Comparison of ENCODE assay signal across 10 cellular contexts in the genomic region with DNA sequence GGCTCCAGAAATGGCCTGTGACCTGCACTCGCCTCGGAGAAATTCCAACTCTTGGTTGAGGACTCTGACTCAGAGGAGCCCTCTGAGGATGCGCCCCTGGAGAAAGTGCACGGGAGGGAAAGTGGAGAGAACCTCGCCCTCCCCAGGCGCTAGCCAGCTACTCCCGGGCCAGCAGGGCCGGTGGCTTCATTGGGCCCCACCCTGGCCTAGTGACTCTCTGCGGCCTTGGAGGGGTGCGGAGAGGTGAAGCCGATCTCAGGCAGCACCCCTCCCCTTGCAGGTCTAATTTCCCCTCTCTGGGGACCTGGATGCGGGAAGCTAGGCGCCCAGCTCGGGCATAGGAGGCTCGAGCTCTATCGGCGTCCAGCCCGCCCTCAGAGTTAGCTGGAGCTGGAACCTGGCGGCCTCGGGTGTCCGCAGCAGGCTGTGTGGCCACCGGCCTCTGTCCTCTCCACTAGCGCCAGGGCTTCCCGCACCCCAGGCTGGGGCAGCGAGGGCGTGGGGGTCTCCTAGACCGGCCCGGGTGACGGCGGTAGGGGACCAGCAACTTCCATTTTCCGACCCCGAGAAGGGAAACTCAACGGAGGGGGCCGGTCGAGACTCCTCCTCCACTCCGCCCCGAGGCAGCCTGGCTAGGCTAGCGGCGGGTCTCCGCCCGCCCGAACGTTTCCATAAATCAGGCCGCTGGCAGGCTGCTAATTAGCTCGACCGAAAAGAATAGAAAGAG. TPM values are rescaled to one million over a fixed set of nuclear protein-coding genes. Genes with fewer than 3 reads are reported as not detected.
A peak's percentile ranks its signal among the peaks of the same experiment; 100 is the strongest.
DNase-seq lines count a peak whose midpoint lies in the region; ATAC-seq and TF ChIP-seq lines count a peak whose summit lies in the region.
"Had no signal": no experiment of that assay in that cellular context is flagged by ENCODE, and none has a peak within 500 bp of the region (broad histone marks: within the 10 kb centered on the region; RNA-seq: fewer than 3 reads in every experiment).

No MANE protein-coding gene starts in this region.

- BruUV-seq in OCI-LY7 (replicated peaks; lab: Mats Ljungman, UMichigan) = no TSS peak

- CTCF ChIA-PET in CD4-positive, alpha-beta T cell (lab: Charles Lee) = no interaction called here
- CTCF ChIA-PET in OCI-LY7 (lab: Charles Lee; ENCODE audit: unreplicated experiment) = no interaction called here

- H4K20me1 ChIP-seq in OCI-LY7 (ENCODE audit: insufficient read depth, low read length) = no peaks in the 10 kb centered on the region

- H3K4me1 Mint-ChIP-seq in CD4-positive, alpha-beta T cell (ENCODE audit: low read depth) = peaks cover 23% of the 10 kb centered on the region

- H3K4me3 ChIP-seq in astrocyte of the spinal cord (ENCODE audit: low read depth, low read length) (peak overlapping the region; percentile 47), iPS DF 6.9 (ENCODE audit: low read length) (peak overlapping the region; percentile 37), OCI-LY7 (ENCODE audit: low read depth, low read length, poor library complexity, severe bottlenecking) (no peak overlapping the region)

- peak; percentile 68 for ATAC-seq in sciatic nerve
- no peak for ATAC-seq in CD4-positive, alpha-beta T cell (ENCODE audit: poor library complexity)
- ATAC-seq: natural killer cell had no signal

- TF ChIP-seq CTCF in GM13976 (IDR thresholded peaks at IDR 0.05; ENCODE audit: borderline replicate concordance, control extremely low read depth, extremely low read depth, insufficient read depth, missing control alignments) (no peak), astrocyte of the spinal cord (IDR thresholded peaks at IDR 0.05; ENCODE audit: low read depth, low read length) (no peak), OCI-LY7 (conservative IDR thresholded peaks at IDR 0.05; ENCODE audit: low read length) (no peak)
- no peak for TF ChIP-seq CTCF in CD4-positive, alpha-beta T cell (IDR thresholded peaks at IDR 0.05)

- in situ Hi-C loops in GM13976 (cut with MboI; ENCODE audit: low sequenced_read_pairs, unreplicated experiment) (loop anchor here (25.0 kb wide), 1 partner anchor 877 kb away; no protein-coding TSS in a partner anchor), astrocyte of the spinal cord (cut with HindIII; ENCODE audit: low sequenced_read_pairs) (no loop called here)

- peaks cover 5% of the 10 kb centered on the region for H3K9me3 Mint-ChIP-seq in CD4-positive, alpha-beta T cell

- H3K4me3 Mint-ChIP-seq in CD4-positive, alpha-beta T cell = no peak overlapping the region
- H3K4me3 Mint-ChIP-seq: natural killer cell had no signal

- H3K27ac ChIP-seq in iPS DF 6.9 (ENCODE audit: low read length) (no peak overlapping the region), OCI-LY7 (ENCODE audit: low read depth, low read length, poor library complexity, severe bottlenecking) (no peak overlapping the region)
- H3K27ac ChIP-seq in CD4-positive, alpha-beta T cell (ENCODE audit: low read depth, low read length) = no peak overlapping the region

- DNase-seq in GM13976 (ENCODE audit: low spot score) = peak; percentile 33
- DNase-seq in astrocyte of the spinal cord (ENCODE audit: low read depth, low spot score) = peak; percentile 32
- DNase-seq in iPS DF 6.9 (ENCODE audit: low read depth, low spot score) = no peak
- peak; percentile 85 for DNase-seq in sciatic nerve (ENCODE audit: low spot score)
- no peak for DNase-seq in NCI-H2029 treated with DMSO at 0.1 percent for 48 hours (lab: John Stamatoyannopoulos, UW)
- no peak for DNase-seq in NCI-H2081 (lab: John Stamatoyannopoulos, UW)
- no peak for DNase-seq in CD4-positive, alpha-beta T cell
- DNase-seq in OCI-LY7 (ENCODE audit: low spot score) = no peak
- DNase-seq: MM.1S, natural killer cell had no signal

- POLR2A ChIA-PET in CD4-positive, alpha-beta T cell (lab: Charles Lee) = no interaction called here
- POLR2A ChIA-PET in OCI-LY7 (lab: Charles Lee) = no interaction called here

- WGBS in iPS DF 6.9 (ENCODE audit: insufficient coverage, insufficient read length) = no CpG with 5 or more reads among the region's 46 CpGs

- H3K4me2 ChIP-seq in OCI-LY7 (ENCODE audit: low read length) = no peak overlapping the region

- no peak overlapping the region for H2AFZ ChIP-seq in OCI-LY7 (ENCODE audit: low read length)

- H3K4me1 ChIP-seq in iPS DF 6.9 (ENCODE audit: control insufficient read depth, insufficient read depth, low read length) (peaks cover 10% of the 10 kb centered on the region), OCI-LY7 (ENCODE audit: insufficient read depth, low read length, poor library complexity, severe bottlenecking) (no peaks in the 10 kb centered on the region)

- H3K36me3 Mint-ChIP-seq in CD4-positive, alpha-beta T cell (ENCODE audit: low read depth) = no peaks in the 10 kb centered on the region

- H3K27me3 Mint-ChIP-seq in CD4-positive, alpha-beta T cell = peaks cover 68% of the 10 kb centered on the region

- H3K9me2 ChIP-seq in OCI-LY7 (ENCODE audit: insufficient read depth, low read length) = no peaks in the 10 kb centered on the region

- H3K27me3 ChIP-seq in iPS DF 6.9 (ENCODE audit: control insufficient read depth, insufficient read depth, low read length) = peaks cover 91% of the 10 kb centered on the region
- H3K27me3 ChIP-seq in CD4-positive, alpha-beta T cell (ENCODE audit: control insufficient read depth, insufficient read depth, low read length) = peaks cover 93% of the 10 kb centered on the region

- no peak overlapping the region for H3K27ac Mint-ChIP-seq in CD4-positive, alpha-beta T cell
- H3K27ac Mint-ChIP-seq: natural killer cell had no signal

- H3K79me2 ChIP-seq in OCI-LY7 (ENCODE audit: insufficient read depth, low read depth, low read length) = no peaks in the 10 kb centered on the region

- intact Hi-C loops in sciatic nerve (cut with DNase I) = loop anchor here (10.0 kb wide), 4 partner anchors 55 to 1685 kb away; no protein-coding TSS in a partner anchor
- intact Hi-C loops in CD4-positive, alpha-beta T cell (cut with DNase I, micrococcal nuclease) = no loop called here
- intact Hi-C loops in OCI-LY7 (cut with micrococcal nuclease; ENCODE audit: unreplicated experiment) = no loop called here

- H3K36me3 ChIP-seq in iPS DF 6.9 (ENCODE audit: control insufficient read depth, insufficient read depth, low read length) (no peaks in the 10 kb centered on the region), OCI-LY7 (ENCODE audit: insufficient read depth, low read length) (no peaks in the 10 kb centered on the region)

- H3K9me3 ChIP-seq in iPS DF 6.9 (ENCODE audit: control insufficient read depth, insufficient read depth, low read length) (no peaks in the 10 kb centered on the region), OCI-LY7 (ENCODE audit: low read length) (no peaks in the 10 kb centered on the region)
- no peaks in the 10 kb centered on the region for H3K9me3 ChIP-seq in CD4-positive, alpha-beta T cell (ENCODE audit: control insufficient read depth, low read length)

RNA-seq across cellular contexts. Expression of a gene that starts 29.4 kb away (rescaled TPM):
- total RNA-seq in sciatic nerve (242 TPM), OCI-LY7 (2022) (not detected in 2 replicates)
- not detected for total RNA-seq in CD4-positive, alpha-beta T cell
- not detected in 2 replicates for total RNA-seq in OCI-LY7 (2014; rRNA removed; shearing (Covaris generic))
- total RNA-seq: natural killer cell had no signal

Comparison
In these comparisons a context has a peak if more than half of its experiments do, and no peak if none do; other contexts are left out.
1. DNase-seq: peak in GM13976 (single experiment), astrocyte of the spinal cord (single experiment) and sciatic nerve (single experiment); none in iPS DF 6.9 (single experiment), NCI-H2029 treated with DMSO at 0.1 percent for 48 hours (single experiment), NCI-H2081 (0 of 2), CD4-positive, alpha-beta T cell (0 of 10) and OCI-LY7 (single experiment).
2. RNA of a gene that starts 29.4 kb away (total RNA-seq): 242 TPM in sciatic nerve (single experiment); not detected in CD4-positive, alpha-beta T cell and not detected in OCI-LY7; every median in the first group is over 100 times any median in the second.